Comparison of ENCODE assay signal across 18 cellular contexts in genomic region chr10:103912759-103913158, GRCh38. TPM values are rescaled to one million over a fixed set of nuclear protein-coding genes. Genes with fewer than 3 reads are reported as not detected.
DNase-seq lines count a peak whose midpoint lies in the region; ATAC-seq and TF ChIP-seq lines count a peak whose summit lies in the region.
"Had no signal": no experiment of that assay in that cellular context is flagged by ENCODE, and none has a peak within 500 bp of the region (broad histone marks: within the 10 kb centered on the region; RNA-seq: fewer than 3 reads in every experiment).

No MANE protein-coding gene starts in this region.

- peaks cover 8% of the 10 kb centered on the region for H3K9me3 Mint-ChIP-seq in activated naive CD4-positive, alpha-beta T cell treated with anti-CD3 and anti-CD28 coated beads, Interleukin-2, amount 50 U/mL, for 24 hours
- peaks cover 11% of the 10 kb centered on the region for H3K9me3 Mint-ChIP-seq in activated T-helper 1 cell treated with anti-CD3 and anti-CD28 coated beads, Interleukin-12 subunit alpha, Interleukin-12 subunit beta, Interleukin-2, Interleukin-4 antibody, amounts not matched to agents 30 ng/mL and 10 ng/mL and 1 ng/mL, durations not matched to agents 14 hours and 24 hours and 36 hours

- H2BK120ac ChIP-seq in mesenchymal stem cell (ENCODE audit: low read depth, low read length) = no peak overlapping the region

- H3K4me1 Mint-ChIP-seq in activated naive CD4-positive, alpha-beta T cell treated with anti-CD3 and anti-CD28 coated beads, Interleukin-2, amount 50 U/mL, for 24 hours = peaks cover 81% of the 10 kb centered on the region
- H3K4me1 Mint-ChIP-seq in activated T-helper 1 cell treated with anti-CD3 and anti-CD28 coated beads, Interleukin-12 subunit alpha, Interleukin-12 subunit beta, Interleukin-2, Interleukin-4 antibody, amounts not matched to agents 30 ng/mL and 10 ng/mL and 1 ng/mL, durations not matched to agents 14 hours and 24 hours and 36 hours (ENCODE audit: low read depth) = peaks cover 81% of the 10 kb centered on the region

- WGBS in mesenchymal stem cell = 97% methylated on average over 4 of the region's 4 CpGs

- no peak overlapping the region for H4K8ac ChIP-seq in mesenchymal stem cell (ENCODE audit: low read length)

- H3K4me1 ChIP-seq in mesenchymal stem cell (ENCODE audit: control insufficient read depth, insufficient read depth, low read depth, low read length) (peaks cover 21% of the 10 kb centered on the region), upper lobe of right lung (peaks cover 46% of the 10 kb centered on the region)

- no peak overlapping the region for H4K91ac ChIP-seq in mesenchymal stem cell (ENCODE audit: low read length)

- no peaks in the 10 kb centered on the region for H3K27me3 ChIP-seq in mesenchymal stem cell (ENCODE audit: control insufficient read depth in 1 of 2, insufficient read depth in 1 of 2, low read length in 2 of 2)
- no peaks in the 10 kb centered on the region for H3K27me3 ChIP-seq in upper lobe of right lung
- H3K27me3 ChIP-seq: heart right ventricle, MG63, pancreas, stomach had no signal

- no peak overlapping the region for H3K4ac ChIP-seq in mesenchymal stem cell (ENCODE audit: low read depth in 1 of 2, low read length in 2 of 2)

- H3K27ac Mint-ChIP-seq in activated naive CD4-positive, alpha-beta T cell treated with anti-CD3 and anti-CD28 coated beads, Interleukin-2, amount 50 U/mL, for 24 hours = peak overlapping the region; percentile 94
- H3K27ac Mint-ChIP-seq in activated T-helper 1 cell treated with anti-CD3 and anti-CD28 coated beads, Interleukin-12 subunit alpha, Interleukin-12 subunit beta, Interleukin-2, Interleukin-4 antibody, amounts not matched to agents 30 ng/mL and 10 ng/mL and 1 ng/mL, durations not matched to agents 14 hours and 24 hours and 36 hours = peak overlapping the region; percentile 71

- H3K9ac ChIP-seq in mesenchymal stem cell (ENCODE audit: low read length) = no peak overlapping the region

- H2BK5ac ChIP-seq in mesenchymal stem cell (ENCODE audit: low read depth, low read length, poor library complexity, severe bottlenecking) = no peak overlapping the region

- no peaks in the 10 kb centered on the region for H3K27me3 Mint-ChIP-seq in activated naive CD4-positive, alpha-beta T cell treated with anti-CD3 and anti-CD28 coated beads, Interleukin-2, amount 50 U/mL, for 24 hours
- H3K27me3 Mint-ChIP-seq in activated T-helper 1 cell treated with anti-CD3 and anti-CD28 coated beads, Interleukin-12 subunit alpha, Interleukin-12 subunit beta, Interleukin-2, Interleukin-4 antibody, amounts not matched to agents 30 ng/mL and 10 ng/mL and 1 ng/mL, durations not matched to agents 14 hours and 24 hours and 36 hours (ENCODE audit: insufficient read depth) = no peaks in the 10 kb centered on the region

- H3K18ac ChIP-seq in mesenchymal stem cell (ENCODE audit: low read depth in 1 of 2, low read length in 2 of 2) = no peak overlapping the region

- intact Hi-C loops in activated T-helper 1 cell treated with anti-CD3 and anti-CD28 coated beads, Interleukin-12 subunit alpha, Interleukin-12 subunit beta, Interleukin-2, Interleukin-4 antibody, amounts not matched to agents 30 ng/mL and 10 ng/mL and 1 ng/mL, durations not matched to agents 14 hours and 24 hours and 36 hours (cut with micrococcal nuclease) = loop anchor here (5.0 to 10.0 kb wide), 2 partner anchors 425 to 1198 kb away; partner anchors contain the start of genes ARL3, ITPRIP and SFXN2
- intact Hi-C loops in upper lobe of right lung (cut with DNase I) (no loop called here), left colon (cut with DNase I, micrococcal nuclease) (no loop called here)

- H2AK5ac ChIP-seq in mesenchymal stem cell (ENCODE audit: low read length, severe bottlenecking) = peak overlapping the region; percentile 18

- no peak overlapping the region for H2BK15ac ChIP-seq in mesenchymal stem cell (ENCODE audit: low read depth, poor library complexity, severe bottlenecking)

- H3K14ac ChIP-seq in mesenchymal stem cell (ENCODE audit: low read length in 2 of 2) = no peak overlapping the region

- H3K36me3 ChIP-seq in mesenchymal stem cell (ENCODE audit: control insufficient read depth in 1 of 2, insufficient read depth in 2 of 2, low read depth in 1 of 2, low read length in 2 of 2) = peaks cover 0 to 32% of the 10 kb centered on the region in 2 experiments
- H3K36me3 ChIP-seq in upper lobe of right lung = no peaks in the 10 kb centered on the region
- H3K36me3 ChIP-seq: HAP-1, pancreas had no signal

- no peak for DNase-seq in activated naive CD4-positive, alpha-beta T cell treated with anti-CD3 and anti-CD28 coated beads, Interleukin-2, amount 50 U/mL, for 16 hours
- no peak for DNase-seq in activated T-helper 1 cell treated with anti-CD3 and anti-CD28 coated beads, Interleukin-12 subunit alpha, Interleukin-12 subunit beta, Interleukin-2, Interleukin-4 antibody, amounts not matched to agents 30 ng/mL and 10 ng/mL and 1 ng/mL, durations not matched to agents 14 hours and 24 hours and 36 hours (ENCODE audit: low spot score)
- DNase-seq in mesenchymal stem cell (no peak), upper lobe of right lung (no peak), NCI-H2171 treated with DMSO at 0.1 percent for 48 hours (lab: John Stamatoyannopoulos, UW) (no peak), left colon (no peak)
- DNase-seq: erythroblast, heart right ventricle, MG63, NCI-H2029 treated with DMSO at 0.1 percent for 48 hours, NCI-H524, pancreas, stomach had no signal

- H3K9me3 ChIP-seq in mesenchymal stem cell (ENCODE audit: control insufficient read depth, low read length) (no peaks in the 10 kb centered on the region), upper lobe of right lung (no peaks in the 10 kb centered on the region)
- H3K9me3 ChIP-seq: MG63, pancreas, stomach had no signal

- peak overlapping the region; percentile 63 for H3K4me3 Mint-ChIP-seq in activated naive CD4-positive, alpha-beta T cell treated with anti-CD3 and anti-CD28 coated beads, Interleukin-2, amount 50 U/mL, for 24 hours
- H3K4me3 Mint-ChIP-seq in activated T-helper 1 cell treated with anti-CD3 and anti-CD28 coated beads, Interleukin-12 subunit alpha, Interleukin-12 subunit beta, Interleukin-2, Interleukin-4 antibody, amounts not matched to agents 30 ng/mL and 10 ng/mL and 1 ng/mL, durations not matched to agents 14 hours and 24 hours and 36 hours = peak overlapping the region; percentile 44

- H2AFZ ChIP-seq in mesenchymal stem cell (ENCODE audit: low read depth, low read length) = no peak overlapping the region

- H3K4me3 ChIP-seq in mesenchymal stem cell (ENCODE audit: insufficient read depth in 1 of 2, low read depth in 1 of 2, low read length in 2 of 2) = no peak overlapping the region
- no peak overlapping the region for H3K4me3 ChIP-seq in upper lobe of right lung
- H3K4me3 ChIP-seq: coronary artery, HAP-1, heart right ventricle, MG63, pancreas, SK-N-MC, stomach had no signal

- no peak for ATAC-seq in upper lobe of right lung
- no peak for ATAC-seq in esophagus mucosa
- ATAC-seq in left colon = no peak
- ATAC-seq: heart right ventricle, pancreas had no signal

- H3K27ac ChIP-seq in mesenchymal stem cell (ENCODE audit: low read length, poor library complexity, severe bottlenecking) = no peak overlapping the region
- peak overlapping the region; percentile 33 for H3K27ac ChIP-seq in upper lobe of right lung
- H3K27ac ChIP-seq: pancreas, SK-N-MC had no signal

- H3K4me2 ChIP-seq in mesenchymal stem cell (ENCODE audit: low read length, poor library complexity, severe bottlenecking) = peak overlapping the region; percentile 20

- peak overlapping the region in 1 of 2 experiments; percentile 33 for H2BK12ac ChIP-seq in mesenchymal stem cell (ENCODE audit: low read length in 2 of 2)

- H3K79me1 ChIP-seq in mesenchymal stem cell (replicated peaks; ENCODE audit: low read length, poor library complexity, severe bottlenecking) = peaks cover 28% of the 10 kb centered on the region

- H3K23ac ChIP-seq in mesenchymal stem cell (ENCODE audit: low read length in 2 of 2) = no peak overlapping the region

- peaks cover 14% of the 10 kb centered on the region for H3K36me3 Mint-ChIP-seq in activated naive CD4-positive, alpha-beta T cell treated with anti-CD3 and anti-CD28 coated beads, Interleukin-2, amount 50 U/mL, for 24 hours
- H3K36me3 Mint-ChIP-seq in activated T-helper 1 cell treated with anti-CD3 and anti-CD28 coated beads, Interleukin-12 subunit alpha, Interleukin-12 subunit beta, Interleukin-2, Interleukin-4 antibody, amounts not matched to agents 30 ng/mL and 10 ng/mL and 1 ng/mL, durations not matched to agents 14 hours and 24 hours and 36 hours (ENCODE audit: low read depth) = peaks cover 23% of the 10 kb centered on the region

- no peak for TF ChIP-seq CTCF in upper lobe of right lung (IDR thresholded peaks at IDR 0.05)

RNA-seq across cellular contexts. Expression of gene STN1, which starts 5.2 kb away (rescaled TPM):
- 19.4 and 20.0 TPM in 2 replicates for total RNA-seq in activated T-helper 1 cell treated with anti-CD3 and anti-CD28 coated beads, Interleukin-12 subunit alpha, Interleukin-12 subunit beta, Interleukin-2, Interleukin-4 antibody, amounts not matched to agents 30 ng/mL and 10 ng/mL and 1 ng/mL, durations not matched to agents 14 hours and 24 hours and 36 hours
- polyA plus RNA-seq in mesenchymal stem cell (2013, experiment 1 of 2) = 18.5 TPM
- polyA plus RNA-seq in mesenchymal stem cell (2013, experiment 2 of 2) = 19.1 TPM
- total RNA-seq in upper lobe of right lung (42.3 TPM), esophagus mucosa (31.3 TPM), left colon (10 to 100 TPM; 24.4 to 25.7 TPM)

RNA-seq across cellular contexts. Expression of gene SLK, which starts 54.2 kb away (rescaled TPM):
- total RNA-seq in activated T-helper 1 cell treated with anti-CD3 and anti-CD28 coated beads, Interleukin-12 subunit alpha, Interleukin-12 subunit beta, Interleukin-2, Interleukin-4 antibody, amounts not matched to agents 30 ng/mL and 10 ng/mL and 1 ng/mL, durations not matched to agents 14 hours and 24 hours and 36 hours = 25.0 and 27.1 TPM in 2 replicates
- polyA plus RNA-seq in mesenchymal stem cell (2013, experiment 1 of 2) = 29.7 TPM
- 29.4 TPM for polyA plus RNA-seq in mesenchymal stem cell (2013, experiment 2 of 2)
- total RNA-seq in upper lobe of right lung = 46.7 TPM
- total RNA-seq in esophagus mucosa = 54.1 TPM
- total RNA-seq in left colon = 10 to 100 TPM; 42.1 to 53.9 TPM

RNA-seq across cellular contexts. Expression of gene SH3PXD2A, which starts 57.4 kb away (rescaled TPM):
- total RNA-seq in activated T-helper 1 cell treated with anti-CD3 and anti-CD28 coated beads, Interleukin-12 subunit alpha, Interleukin-12 subunit beta, Interleukin-2, Interleukin-4 antibody, amounts not matched to agents 30 ng/mL and 10 ng/mL and 1 ng/mL, durations not matched to agents 14 hours and 24 hours and 36 hours = 9.6 and 10.4 TPM in 2 replicates
- 8.7 TPM for polyA plus RNA-seq in mesenchymal stem cell (2013, experiment 1 of 2)
- 8.7 TPM for polyA plus RNA-seq in mesenchymal stem cell (2013, experiment 2 of 2)
- 35.2 TPM for total RNA-seq in upper lobe of right lung
- 34.0 TPM for total RNA-seq in esophagus mucosa
- total RNA-seq in left colon = 10 to 100 TPM; 48.5 to 49.4 TPM
